ENCODE assay signal across 25 cellular contexts in genomic region chr11:76800466-76801200, GRCh38. TPM values are rescaled to one million over a fixed set of nuclear protein-coding genes. Genes with fewer than 3 reads are reported as not detected.
DNase-seq lines count a peak whose midpoint lies in the region; ATAC-seq, FAIRE-seq and TF ChIP-seq lines count a peak whose summit lies in the region.
"Had no signal": no experiment of that assay in that cellular context is flagged by ENCODE, and none has a peak within 500 bp of the region (broad histone marks: within the 10 kb centered on the region; RNA-seq: fewer than 3 reads in every experiment).

No MANE protein-coding gene starts in this region.

- no peak for TF ChIP-seq CTCF in Calu3 (IDR thresholded peaks at IDR 0.05; ENCODE audit: unreplicated experiment)
- no peak for TF ChIP-seq CTCF in PC-9 (conservative IDR thresholded peaks at IDR 0.05)
- no peak for TF ChIP-seq CTCF in prostate gland (IDR thresholded peaks at IDR 0.05)

- H3K4me1 ChIP-seq in PC-9 (replicated peaks; ENCODE audit: insufficient read depth) (peaks cover 39% of the 10 kb centered on the region), prostate gland (replicated peaks) (peaks cover 19% of the 10 kb centered on the region)

- POLR2A ChIA-PET in PC-9 (lab: Charles Lee; ENCODE audit: unreplicated experiment) = no interaction called here

- H3K4me3 ChIP-seq in PC-9 (no peak overlapping the region), prostate gland (no peak overlapping the region)

- no peak for FAIRE-seq in GM19239 (lab: Jason Lieb, UNC)
- FAIRE-seq: islet of Langerhans, urothelium cell line had no signal

- CTCF ChIA-PET in Calu3 (lab: Charles Lee) (interaction anchor here (0.7 to 1.4 kb wide), 2 partner anchors 34 to 119 kb away, joined by 4 to 5 read pairs; no protein-coding TSS in a partner anchor), PC-9 (lab: Charles Lee) (interaction anchor here (1.2 kb wide), 1 partner anchor 67 kb away, joined by 3 read pairs; no protein-coding TSS in a partner anchor)

- H3K9me2 ChIP-seq in PC-9 (ENCODE audit: insufficient read depth) = no peaks in the 10 kb centered on the region

- H3F3A ChIP-seq in PC-9 (ENCODE audit: insufficient read depth, low read depth) = peaks cover 75% of the 10 kb centered on the region

- no peak for ATAC-seq in HG02763 (IDR thresholded peaks at IDR 0.05; ENCODE audit: unreplicated experiment)
- ATAC-seq in GM18502 (IDR thresholded peaks at IDR 0.05; ENCODE audit: poor library complexity, unreplicated experiment) = no peak
- ATAC-seq: naive thymus-derived CD4-positive, alpha-beta T cell; right cardiac atrium had no signal

- peaks cover 36% of the 10 kb centered on the region for H3K79me2 ChIP-seq in PC-9 (ENCODE audit: low read depth)

- H3K27me3 ChIP-seq in PC-9 (ENCODE audit: insufficient read depth, low read depth) (no peaks in the 10 kb centered on the region), prostate gland (replicated peaks; ENCODE audit: insufficient read depth) (no peaks in the 10 kb centered on the region)

- no peaks in the 10 kb centered on the region for H3K27me3 Mint-ChIP-seq in Calu3 (ENCODE audit: unreplicated experiment)

- H3K9me3 Mint-ChIP-seq in Calu3 (ENCODE audit: low read depth, unreplicated experiment) = no peaks in the 10 kb centered on the region
- H3K9me3 Mint-ChIP-seq: activated CD4-positive, alpha-beta memory T cell treated with anti-CD3 and anti-CD28 coated beads, Interleukin-2, amount 10 ng/mL, durations not matched to agents 7 days and 5 days; activated naive CD4-positive, alpha-beta T cell treated with anti-CD3 and anti-CD28 coated beads for 36 hours; activated T-cell treated with anti-CD3 and anti-CD28 coated beads, Interleukin-2, amount 50 U/mL, for 24 hours; CD14-positive monocyte; naive thymus-derived CD4-positive, alpha-beta T cell had no signal

- intact Hi-C loops in Calu3 (cut with micrococcal nuclease; ENCODE audit: unreplicated experiment) = no loop called here
- intact Hi-C loops in PC-9 (cut with micrococcal nuclease; ENCODE audit: unreplicated experiment) = no loop called here
- intact Hi-C loops in prostate gland (cut with DNase I) = no loop called here

- peaks cover 21% of the 10 kb centered on the region for H3K4me1 Mint-ChIP-seq in Calu3 (ENCODE audit: low read depth, unreplicated experiment)

- no peak overlapping the region for H2AFZ ChIP-seq in PC-9

- peak overlapping the region; percentile 22; the same call in 1 of the 2 replicates for H3K27ac ChIP-seq in PC-9
- H3K27ac ChIP-seq in prostate gland = peak overlapping the region; percentile 25 to 67

- DNase-seq in Calu3 (no peak), PC-9 (no peak), iPS-NIHi7 (ENCODE audit: extremely low spot score) (peak; percentile 4), prostate gland (ENCODE audit: low spot score) (no peak), GM19239 (ENCODE audit: insufficient read length, low spot score) (no peak), NCI-H345 (lab: John Stamatoyannopoulos, UW) (no peak)
- DNase-seq: activated CD4-positive, alpha-beta memory T cell treated with anti-CD3 and anti-CD28 coated beads, Interleukin-2, amount 10 ng/mL, durations not matched to agents 7 days and 5 days; activated CD4-positive, CD25-positive, alpha-beta regulatory T cell; activated naive CD4-positive, alpha-beta T cell treated with anti-CD3 and anti-CD28 coated beads for 36 hours; activated T-cell treated with anti-CD3 and anti-CD28 coated beads, Interleukin-2, amount 50 U/mL, for 24 hours; anterior cingulate cortex; caudate nucleus; naive thymus-derived CD4-positive, alpha-beta T cell; NCI-H1105; NCI-H2029; NCI-H2227 treated with DMSO at 0.1 percent for 48 hours; NCI-H82; occipital lobe; right cardiac atrium; T1000 had no signal

- H3K27ac Mint-ChIP-seq in Calu3 (ENCODE audit: unreplicated experiment) = peak overlapping the region; percentile 74
- H3K27ac Mint-ChIP-seq: activated CD4-positive, alpha-beta memory T cell treated with anti-CD3 and anti-CD28 coated beads, Interleukin-2, amount 10 ng/mL, durations not matched to agents 7 days and 5 days; activated naive CD4-positive, alpha-beta T cell treated with anti-CD3 and anti-CD28 coated beads for 36 hours; activated T-cell treated with anti-CD3 and anti-CD28 coated beads, Interleukin-2, amount 50 U/mL, for 24 hours had no signal

- H3K9me3 ChIP-seq in PC-9 (ENCODE audit: insufficient read depth, low read depth) = no peaks in the 10 kb centered on the region
- no peaks in the 10 kb centered on the region for H3K9me3 ChIP-seq in prostate gland

- TSS peak; percentile 2 for BruUV-seq in Calu3 (replicated peaks; lab: Mats Ljungman, UMichigan)
- TSS peak; percentile 8 for BruUV-seq in PC-9 (replicated peaks; lab: Mats Ljungman, UMichigan)

- 0 out of 2 replicates have a peak overlapping the region, but pooled peaks have one; percentile 6 for H3K4me2 ChIP-seq in PC-9

- peaks cover 39% of the 10 kb centered on the region for H3K36me3 Mint-ChIP-seq in Calu3 (ENCODE audit: insufficient read depth, unreplicated experiment)
- H3K36me3 Mint-ChIP-seq: CD14-positive monocyte; naive thymus-derived CD4-positive, alpha-beta T cell had no signal

- TF ChIP-seq POLR2A in prostate gland (IDR thresholded peaks at IDR 0.05) = no peak

- 93% methylated on average over 9 of the region's 9 CpGs for WGBS in prostate gland

- H4K20me1 ChIP-seq in PC-9 (ENCODE audit: insufficient read depth) = peaks cover 34% of the 10 kb centered on the region

- H3K4me3 Mint-ChIP-seq in Calu3 (ENCODE audit: low read depth, unreplicated experiment) = no peak overlapping the region
- H3K4me3 Mint-ChIP-seq: activated CD4-positive, alpha-beta memory T cell treated with anti-CD3 and anti-CD28 coated beads, Interleukin-2, amount 10 ng/mL, durations not matched to agents 7 days and 5 days; activated naive CD4-positive, alpha-beta T cell treated with anti-CD3 and anti-CD28 coated beads for 36 hours; activated T-cell treated with anti-CD3 and anti-CD28 coated beads, Interleukin-2, amount 50 U/mL, for 24 hours had no signal

- H3K36me3 ChIP-seq in PC-9 (ENCODE audit: low read depth) (peaks cover 28% of the 10 kb centered on the region), prostate gland (no peaks in the 10 kb centered on the region)

RNA-seq across cellular contexts. Expression of gene TSKU, which starts 17.5 kb away (rescaled TPM):
- total RNA-seq in Calu3 (2022) = 49.0 and 56.1 TPM in 2 replicates
- 89.3 and 99.4 TPM in 2 replicates for total RNA-seq in PC-9 (2021)
- 10 to 100 TPM; 71.2 to 72.8 TPM for total RNA-seq in prostate gland
